ENCODE assay signal across 27 cellular contexts in the genomic region with DNA sequence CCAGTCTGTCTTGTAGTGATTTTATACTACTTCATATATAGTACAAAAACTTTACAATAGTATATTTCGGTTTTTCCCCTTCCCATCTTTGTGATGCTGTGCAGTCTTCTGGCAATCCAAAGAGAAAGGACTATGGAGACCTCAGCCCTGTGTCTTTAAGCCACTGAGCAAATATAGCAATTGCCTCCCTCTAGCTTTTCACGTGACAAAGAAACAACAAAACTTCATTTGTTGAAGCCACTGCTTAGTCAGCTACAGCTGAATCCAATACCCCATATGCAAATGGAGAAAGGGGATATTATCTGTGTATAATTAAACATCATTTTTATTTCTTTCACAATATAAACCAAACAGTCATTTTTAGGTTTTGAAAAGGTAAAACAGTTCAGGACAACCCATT.
"Had no signal": no experiment of that assay in that cellular context is flagged by ENCODE, and none has a peak within 500 bp of the region (broad histone marks: within the 10 kb centered on the region; RNA-seq: fewer than 3 reads in every experiment).

No MANE protein-coding gene starts in this region.

- DNase-seq: activated CD4-positive, alpha-beta memory T cell treated with anti-CD3 and anti-CD28 coated beads, Interleukin-2, amount 10 ng/mL, durations not matched to agents 7 days and 5 days; activated CD4-positive, alpha-beta T cell treated with anti-CD3 and anti-CD28 coated beads, Interleukin-2, amount 10 ng/mL, durations not matched to agents 24 days and 14 days; activated CD4-positive, CD25-positive, alpha-beta regulatory T cell treated with anti-CD3 and anti-CD28 coated beads, Interleukin-2, amount 50 U/mL, for 72 hours; activated CD8-positive, alpha-beta memory T cell treated with anti-CD3 and anti-CD28 coated beads, Interleukin-2, amount 50 U/mL, for 48 hours; activated gamma-delta T cell; activated naive CD4-positive, alpha-beta T cell treated with anti-CD3 and anti-CD28 coated beads, Interleukin-2, amount 10 ng/mL, durations not matched to agents 7 days and 5 days; activated naive CD8-positive, alpha-beta T cell treated with anti-CD3 and anti-CD28 coated beads, Interleukin-2, amount 10 ng/mL, durations not matched to agents 7 days and 5 days; activated T-cell treated with anti-CD3 and anti-CD28 coated beads, Interleukin-2, amount 50 U/mL, for 24 hours; amniotic stem cell; brain microvascular endothelial cell; cortex of kidney; foreskin fibroblast; islet precursor cell; left colon; mammary epithelial cell; naive thymus-derived CD4-positive, alpha-beta T cell; pancreas; right cardiac atrium; spleen; stimulated activated naive CD8-positive, alpha-beta T cell treated with anti-CD3 and anti-CD28 coated beads, Interleukin-15, Interleukin-2, amounts not matched to agents 100 U/mL and 50 U/mL, for 24 hours; T-helper 2 cell; thyroid gland; upper lobe of left lung had no signal

- H3K27me3 ChIP-seq: brain microvascular endothelial cell, thyroid gland, upper lobe of left lung, vagina had no signal

- H3K36me3 ChIP-seq: brain microvascular endothelial cell, pancreas, spleen, thyroid gland, upper lobe of left lung, vagina had no signal

- H3K36me3 Mint-ChIP-seq: activated naive CD4-positive, alpha-beta T cell treated with anti-CD3 and anti-CD28 coated beads, Interleukin-2, amount 10 ng/mL, durations not matched to agents 7 days and 5 days; activated naive CD8-positive, alpha-beta T cell treated with anti-CD3 and anti-CD28 coated beads, Interleukin-2, amount 10 ng/mL, durations not matched to agents 7 days and 5 days; mesothelial cell of epicardium; naive thymus-derived CD4-positive, alpha-beta T cell had no signal

- ATAC-seq: left colon; naive thymus-derived CD4-positive, alpha-beta T cell; pancreas; right cardiac atrium; stimulated activated naive CD8-positive, alpha-beta T cell treated with anti-CD3 and anti-CD28 coated beads, Interleukin-15, Interleukin-2, amounts not matched to agents 100 U/mL and 50 U/mL, for 24 hours had no signal

- H3K4me3 Mint-ChIP-seq: activated CD4-positive, alpha-beta memory T cell treated with anti-CD3 and anti-CD28 coated beads, Interleukin-2, amount 10 ng/mL, durations not matched to agents 7 days and 5 days; activated CD4-positive, alpha-beta T cell treated with anti-CD3 and anti-CD28 coated beads, Interleukin-2, amount 10 ng/mL, durations not matched to agents 24 days and 14 days; activated naive CD4-positive, alpha-beta T cell treated with anti-CD3 and anti-CD28 coated beads, Interleukin-2, amount 10 ng/mL, durations not matched to agents 7 days and 5 days; activated naive CD8-positive, alpha-beta T cell treated with anti-CD3 and anti-CD28 coated beads, Interleukin-2, amount 10 ng/mL, durations not matched to agents 7 days and 5 days; activated T-cell treated with anti-CD3 and anti-CD28 coated beads, Interleukin-2, amount 50 U/mL, for 24 hours; mesothelial cell of epicardium; naive thymus-derived CD4-positive, alpha-beta T cell had no signal

- H3K9me3 Mint-ChIP-seq: activated CD4-positive, alpha-beta T cell treated with anti-CD3 and anti-CD28 coated beads, Interleukin-2, amount 10 ng/mL, durations not matched to agents 24 days and 14 days; activated naive CD4-positive, alpha-beta T cell treated with anti-CD3 and anti-CD28 coated beads, Interleukin-2, amount 10 ng/mL, durations not matched to agents 7 days and 5 days; activated naive CD8-positive, alpha-beta T cell treated with anti-CD3 and anti-CD28 coated beads, Interleukin-2, amount 10 ng/mL, durations not matched to agents 7 days and 5 days had no signal

- H3K4me1 ChIP-seq: pancreas, spleen, thyroid gland, upper lobe of left lung, vagina had no signal

- H3K27ac ChIP-seq: brain microvascular endothelial cell, pancreas, spleen, thyroid gland, upper lobe of left lung, vagina had no signal

- H3K9me3 ChIP-seq: pancreas, spleen, thyroid gland, upper lobe of left lung, vagina had no signal

- H3K27me3 Mint-ChIP-seq: activated CD4-positive, alpha-beta memory T cell treated with anti-CD3 and anti-CD28 coated beads, Interleukin-2, amount 10 ng/mL, durations not matched to agents 7 days and 5 days; activated CD4-positive, alpha-beta T cell treated with anti-CD3 and anti-CD28 coated beads, Interleukin-2, amount 10 ng/mL, durations not matched to agents 24 days and 14 days; activated naive CD4-positive, alpha-beta T cell treated with anti-CD3 and anti-CD28 coated beads, Interleukin-2, amount 10 ng/mL, durations not matched to agents 7 days and 5 days; activated naive CD8-positive, alpha-beta T cell treated with anti-CD3 and anti-CD28 coated beads, Interleukin-2, amount 10 ng/mL, durations not matched to agents 7 days and 5 days had no signal

- H3K4me3 ChIP-seq: pancreas, spleen, thyroid gland, upper lobe of left lung, vagina had no signal

- FAIRE-seq: astrocyte, endothelial cell of umbilical vein, pancreas had no signal

- H3K27ac Mint-ChIP-seq: activated CD4-positive, alpha-beta memory T cell treated with anti-CD3 and anti-CD28 coated beads, Interleukin-2, amount 10 ng/mL, durations not matched to agents 7 days and 5 days; activated CD4-positive, alpha-beta T cell treated with anti-CD3 and anti-CD28 coated beads, Interleukin-2, amount 10 ng/mL, durations not matched to agents 24 days and 14 days; activated naive CD4-positive, alpha-beta T cell treated with anti-CD3 and anti-CD28 coated beads, Interleukin-2, amount 10 ng/mL, durations not matched to agents 7 days and 5 days; activated naive CD8-positive, alpha-beta T cell treated with anti-CD3 and anti-CD28 coated beads, Interleukin-2, amount 10 ng/mL, durations not matched to agents 7 days and 5 days; activated T-cell treated with anti-CD3 and anti-CD28 coated beads, Interleukin-2, amount 50 U/mL, for 24 hours; mesothelial cell of epicardium; naive thymus-derived CD4-positive, alpha-beta T cell had no signal

- H3K4me1 Mint-ChIP-seq: activated CD4-positive, alpha-beta memory T cell treated with anti-CD3 and anti-CD28 coated beads, Interleukin-2, amount 10 ng/mL, durations not matched to agents 7 days and 5 days; activated CD4-positive, alpha-beta T cell treated with anti-CD3 and anti-CD28 coated beads, Interleukin-2, amount 10 ng/mL, durations not matched to agents 24 days and 14 days; activated naive CD4-positive, alpha-beta T cell treated with anti-CD3 and anti-CD28 coated beads, Interleukin-2, amount 10 ng/mL, durations not matched to agents 7 days and 5 days; activated naive CD8-positive, alpha-beta T cell treated with anti-CD3 and anti-CD28 coated beads, Interleukin-2, amount 10 ng/mL, durations not matched to agents 7 days and 5 days; naive thymus-derived CD4-positive, alpha-beta T cell had no signal
